1 cellular context compared by ENCODE assay signal in the genomic region with DNA sequence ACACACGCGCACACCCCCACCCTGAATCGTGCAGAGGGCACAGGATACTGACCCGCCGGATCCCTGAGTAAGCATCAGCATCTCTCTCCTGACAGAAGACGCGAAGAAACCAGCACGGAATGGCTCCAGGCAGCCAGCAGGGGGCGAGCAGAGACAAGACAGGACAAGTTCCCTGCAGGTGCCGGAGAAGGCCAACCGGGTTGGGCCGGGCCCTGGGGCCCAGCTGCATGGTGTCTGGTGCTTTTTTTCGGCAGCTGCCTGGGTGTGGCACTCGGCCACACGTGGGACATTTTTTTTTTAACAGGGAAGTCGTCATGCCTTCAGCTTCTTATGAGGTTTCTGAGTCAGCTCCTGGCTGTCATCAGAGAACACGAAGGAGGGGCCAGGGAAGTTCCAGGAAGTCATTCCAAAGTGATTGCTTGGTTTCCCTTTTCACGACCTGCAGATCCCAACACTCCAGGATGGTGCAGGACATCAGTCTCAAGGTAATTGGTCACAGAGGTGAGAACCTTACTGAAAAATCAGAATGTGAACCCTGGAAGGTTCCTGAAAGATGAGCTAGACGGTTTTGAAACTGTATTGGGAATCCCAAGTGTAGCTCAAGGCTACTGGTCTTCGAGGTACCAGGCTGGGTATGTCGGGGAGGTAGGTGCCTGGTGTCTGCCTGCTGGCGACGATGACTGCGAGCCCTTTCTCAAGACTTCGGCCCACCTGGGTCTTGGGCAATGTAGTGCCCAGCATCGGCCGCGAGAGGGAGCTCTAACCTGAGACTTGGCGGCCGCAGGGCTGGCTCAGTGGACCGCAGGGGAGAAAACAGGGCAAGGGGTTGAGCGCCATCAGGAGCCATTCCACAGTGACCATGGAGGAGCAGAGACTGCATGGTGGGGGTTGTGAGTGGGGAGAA.
TF ChIP-seq lines count a peak whose summit lies in the region.

No MANE protein-coding gene starts in this region.

TF ChIP-seq in HEK293, 187 proteins besides CTCF, POLR2A, EP300 and RAD21 (continued from another document and continues in another):
- TF ChIP-seq HIC1 (tag by site-specific recombination; IDR thresholded peaks at IDR 0.05) = no peak
- TF ChIP-seq ZNF157 (tag by site-specific recombination; IDR thresholded peaks at IDR 0.05) = no peak
- TF ChIP-seq SALL2 (tag by site-specific recombination; IDR thresholded peaks at IDR 0.05; ENCODE audit: borderline replicate concordance) = no peak
- TF ChIP-seq ZNF274 (IDR thresholded peaks at IDR 0.05; ENCODE audit: low read length) = no peak
- no peak for TF ChIP-seq ZNF274 (tag by site-specific recombination; IDR thresholded peaks at IDR 0.05; ENCODE audit: borderline replicate concordance)
- TF ChIP-seq, protein P1, sequence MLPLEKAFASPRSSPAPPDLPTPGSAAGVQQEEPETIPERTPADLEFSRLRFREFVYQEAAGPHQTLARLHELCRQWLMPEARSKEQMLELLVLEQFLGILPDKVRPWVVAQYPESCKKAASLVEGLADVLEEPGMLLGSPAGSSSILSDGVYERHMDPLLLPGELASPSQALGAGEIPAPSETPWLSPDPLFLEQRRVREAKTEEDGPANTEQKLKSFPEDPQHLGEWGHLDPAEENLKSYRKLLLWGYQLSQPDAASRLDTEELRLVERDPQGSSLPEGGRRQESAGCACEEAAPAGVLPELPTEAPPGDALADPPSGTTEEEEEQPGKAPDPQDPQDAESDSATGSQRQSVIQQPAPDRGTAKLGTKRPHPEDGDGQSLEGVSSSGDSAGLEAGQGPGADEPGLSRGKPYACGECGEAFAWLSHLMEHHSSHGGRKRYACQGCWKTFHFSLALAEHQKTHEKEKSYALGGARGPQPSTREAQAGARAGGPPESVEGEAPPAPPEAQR (tag by site-specific recombination; IDR thresholded peaks at IDR 0.05) = no peak
- TF ChIP-seq ZNF600 (tag by site-specific recombination; IDR thresholded peaks at IDR 0.05) = peak; percentile 79
- peak; percentile 70 for TF ChIP-seq ZEB2 (tag by site-specific recombination; IDR thresholded peaks at IDR 0.05)
- no peak for TF ChIP-seq ZNF514 (tag by site-specific recombination; IDR thresholded peaks at IDR 0.05)
- no peak for TF ChIP-seq HOXC10 (CRISPR knock-in tag; IDR thresholded peaks at IDR 0.05)
- TF ChIP-seq ZNF416 (tag by site-specific recombination; IDR thresholded peaks at IDR 0.05) = no peak
- TF ChIP-seq ZXDB (tag by site-specific recombination; IDR thresholded peaks at IDR 0.05) = no peak
- no peak for TF ChIP-seq ZNF18 (tag by site-specific recombination; IDR thresholded peaks at IDR 0.05)
- TF ChIP-seq KLF7 (tag by site-specific recombination; IDR thresholded peaks at IDR 0.05; ENCODE audit: borderline replicate concordance) = no peak
- no peak for TF ChIP-seq ZNF664 (tag by site-specific recombination; IDR thresholded peaks at IDR 0.05)
- TF ChIP-seq ZNF121 (tag by site-specific recombination; IDR thresholded peaks at IDR 0.05) = no peak
- TF ChIP-seq, protein P2, sequence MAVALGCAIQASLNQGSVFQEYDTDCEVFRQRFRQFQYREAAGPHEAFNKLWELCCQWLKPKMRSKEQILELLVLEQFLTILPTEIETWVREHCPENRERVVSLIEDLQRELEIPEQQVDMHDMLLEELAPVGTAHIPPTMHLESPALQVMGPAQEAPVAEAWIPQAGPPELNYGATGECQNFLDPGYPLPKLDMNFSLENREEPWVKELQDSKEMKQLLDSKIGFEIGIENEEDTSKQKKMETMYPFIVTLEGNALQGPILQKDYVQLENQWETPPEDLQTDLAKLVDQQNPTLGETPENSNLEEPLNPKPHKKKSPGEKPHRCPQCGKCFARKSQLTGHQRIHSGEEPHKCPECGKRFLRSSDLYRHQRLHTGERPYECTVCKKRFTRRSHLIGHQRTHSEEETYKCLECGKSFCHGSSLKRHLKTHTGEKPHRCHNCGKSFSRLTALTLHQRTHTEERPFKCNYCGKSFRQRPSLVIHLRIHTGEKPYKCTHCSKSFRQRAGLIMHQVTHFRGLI (tag by site-specific recombination; IDR thresholded peaks at IDR 0.05) = peak; percentile 100
- peak; percentile 14; the same call in 1 of the 2 replicates for TF ChIP-seq ZNF366 (tag by site-specific recombination; conservative IDR thresholded peaks at IDR 0.05)
- no peak for TF ChIP-seq ZSCAN16 (tag by site-specific recombination; IDR thresholded peaks at IDR 0.05)
- TF ChIP-seq, protein P3, sequence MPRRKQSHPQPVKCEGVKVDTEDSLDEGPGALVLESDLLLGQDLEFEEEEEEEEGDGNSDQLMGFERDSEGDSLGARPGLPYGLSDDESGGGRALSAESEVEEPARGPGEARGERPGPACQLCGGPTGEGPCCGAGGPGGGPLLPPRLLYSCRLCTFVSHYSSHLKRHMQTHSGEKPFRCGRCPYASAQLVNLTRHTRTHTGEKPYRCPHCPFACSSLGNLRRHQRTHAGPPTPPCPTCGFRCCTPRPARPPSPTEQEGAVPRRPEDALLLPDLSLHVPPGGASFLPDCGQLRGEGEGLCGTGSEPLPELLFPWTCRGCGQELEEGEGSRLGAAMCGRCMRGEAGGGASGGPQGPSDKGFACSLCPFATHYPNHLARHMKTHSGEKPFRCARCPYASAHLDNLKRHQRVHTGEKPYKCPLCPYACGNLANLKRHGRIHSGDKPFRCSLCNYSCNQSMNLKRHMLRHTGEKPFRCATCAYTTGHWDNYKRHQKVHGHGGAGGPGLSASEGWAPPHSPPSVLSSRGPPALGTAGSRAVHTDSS (tag by site-specific recombination; IDR thresholded peaks at IDR 0.05) = no peak
- no peak for TF ChIP-seq HOXD13 (CRISPR knock-in tag; IDR thresholded peaks at IDR 0.05; ENCODE audit: borderline replicate concordance)
- no peak for TF ChIP-seq ZNF423 (tag by site-specific recombination; IDR thresholded peaks at IDR 0.05)
- no peak for TF ChIP-seq ZNF292 (tag by site-specific recombination; IDR thresholded peaks at IDR 0.05; ENCODE audit: borderline replicate concordance, low read depth)
- TF ChIP-seq ZFP37 (tag by site-specific recombination; IDR thresholded peaks at IDR 0.05) = 0 out of 2 replicates have a peak, but pooled peaks have one; percentile 15
- TF ChIP-seq, protein P4, sequence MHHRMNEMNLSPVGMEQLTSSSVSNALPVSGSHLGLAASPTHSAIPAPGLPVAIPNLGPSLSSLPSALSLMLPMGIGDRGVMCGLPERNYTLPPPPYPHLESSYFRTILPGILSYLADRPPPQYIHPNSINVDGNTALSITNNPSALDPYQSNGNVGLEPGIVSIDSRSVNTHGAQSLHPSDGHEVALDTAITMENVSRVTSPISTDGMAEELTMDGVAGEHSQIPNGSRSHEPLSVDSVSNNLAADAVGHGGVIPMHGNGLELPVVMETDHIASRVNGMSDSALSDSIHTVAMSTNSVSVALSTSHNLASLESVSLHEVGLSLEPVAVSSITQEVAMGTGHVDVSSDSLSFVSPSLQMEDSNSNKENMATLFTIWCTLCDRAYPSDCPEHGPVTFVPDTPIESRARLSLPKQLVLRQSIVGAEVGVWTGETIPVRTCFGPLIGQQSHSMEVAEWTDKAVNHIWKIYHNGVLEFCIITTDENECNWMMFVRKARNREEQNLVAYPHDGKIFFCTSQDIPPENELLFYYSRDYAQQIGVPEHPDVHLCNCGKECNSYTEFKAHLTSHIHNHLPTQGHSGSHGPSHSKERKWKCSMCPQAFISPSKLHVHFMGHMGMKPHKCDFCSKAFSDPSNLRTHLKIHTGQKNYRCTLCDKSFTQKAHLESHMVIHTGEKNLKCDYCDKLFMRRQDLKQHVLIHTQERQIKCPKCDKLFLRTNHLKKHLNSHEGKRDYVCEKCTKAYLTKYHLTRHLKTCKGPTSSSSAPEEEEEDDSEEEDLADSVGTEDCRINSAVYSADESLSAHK (tag by site-specific recombination; IDR thresholded peaks at IDR 0.05) = no peak
- TF ChIP-seq, protein P5, sequence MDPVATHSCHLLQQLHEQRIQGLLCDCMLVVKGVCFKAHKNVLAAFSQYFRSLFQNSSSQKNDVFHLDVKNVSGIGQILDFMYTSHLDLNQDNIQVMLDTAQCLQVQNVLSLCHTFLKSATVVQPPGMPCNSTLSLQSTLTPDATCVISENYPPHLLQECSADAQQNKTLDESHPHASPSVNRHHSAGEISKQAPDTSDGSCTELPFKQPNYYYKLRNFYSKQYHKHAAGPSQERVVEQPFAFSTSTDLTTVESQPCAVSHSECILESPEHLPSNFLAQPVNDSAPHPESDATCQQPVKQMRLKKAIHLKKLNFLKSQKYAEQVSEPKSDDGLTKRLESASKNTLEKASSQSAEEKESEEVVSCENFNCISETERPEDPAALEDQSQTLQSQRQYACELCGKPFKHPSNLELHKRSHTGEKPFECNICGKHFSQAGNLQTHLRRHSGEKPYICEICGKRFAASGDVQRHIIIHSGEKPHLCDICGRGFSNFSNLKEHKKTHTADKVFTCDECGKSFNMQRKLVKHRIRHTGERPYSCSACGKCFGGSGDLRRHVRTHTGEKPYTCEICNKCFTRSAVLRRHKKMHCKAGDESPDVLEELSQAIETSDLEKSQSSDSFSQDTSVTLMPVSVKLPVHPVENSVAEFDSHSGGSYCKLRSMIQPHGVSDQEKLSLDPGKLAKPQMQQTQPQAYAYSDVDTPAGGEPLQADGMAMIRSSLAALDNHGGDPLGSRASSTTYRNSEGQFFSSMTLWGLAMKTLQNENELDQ (tag by site-specific recombination; IDR thresholded peaks at IDR 0.05; ENCODE audit: low read depth) = 0 out of 2 replicates have a peak, but pooled peaks have one; percentile 6
- TF ChIP-seq, protein P6, sequence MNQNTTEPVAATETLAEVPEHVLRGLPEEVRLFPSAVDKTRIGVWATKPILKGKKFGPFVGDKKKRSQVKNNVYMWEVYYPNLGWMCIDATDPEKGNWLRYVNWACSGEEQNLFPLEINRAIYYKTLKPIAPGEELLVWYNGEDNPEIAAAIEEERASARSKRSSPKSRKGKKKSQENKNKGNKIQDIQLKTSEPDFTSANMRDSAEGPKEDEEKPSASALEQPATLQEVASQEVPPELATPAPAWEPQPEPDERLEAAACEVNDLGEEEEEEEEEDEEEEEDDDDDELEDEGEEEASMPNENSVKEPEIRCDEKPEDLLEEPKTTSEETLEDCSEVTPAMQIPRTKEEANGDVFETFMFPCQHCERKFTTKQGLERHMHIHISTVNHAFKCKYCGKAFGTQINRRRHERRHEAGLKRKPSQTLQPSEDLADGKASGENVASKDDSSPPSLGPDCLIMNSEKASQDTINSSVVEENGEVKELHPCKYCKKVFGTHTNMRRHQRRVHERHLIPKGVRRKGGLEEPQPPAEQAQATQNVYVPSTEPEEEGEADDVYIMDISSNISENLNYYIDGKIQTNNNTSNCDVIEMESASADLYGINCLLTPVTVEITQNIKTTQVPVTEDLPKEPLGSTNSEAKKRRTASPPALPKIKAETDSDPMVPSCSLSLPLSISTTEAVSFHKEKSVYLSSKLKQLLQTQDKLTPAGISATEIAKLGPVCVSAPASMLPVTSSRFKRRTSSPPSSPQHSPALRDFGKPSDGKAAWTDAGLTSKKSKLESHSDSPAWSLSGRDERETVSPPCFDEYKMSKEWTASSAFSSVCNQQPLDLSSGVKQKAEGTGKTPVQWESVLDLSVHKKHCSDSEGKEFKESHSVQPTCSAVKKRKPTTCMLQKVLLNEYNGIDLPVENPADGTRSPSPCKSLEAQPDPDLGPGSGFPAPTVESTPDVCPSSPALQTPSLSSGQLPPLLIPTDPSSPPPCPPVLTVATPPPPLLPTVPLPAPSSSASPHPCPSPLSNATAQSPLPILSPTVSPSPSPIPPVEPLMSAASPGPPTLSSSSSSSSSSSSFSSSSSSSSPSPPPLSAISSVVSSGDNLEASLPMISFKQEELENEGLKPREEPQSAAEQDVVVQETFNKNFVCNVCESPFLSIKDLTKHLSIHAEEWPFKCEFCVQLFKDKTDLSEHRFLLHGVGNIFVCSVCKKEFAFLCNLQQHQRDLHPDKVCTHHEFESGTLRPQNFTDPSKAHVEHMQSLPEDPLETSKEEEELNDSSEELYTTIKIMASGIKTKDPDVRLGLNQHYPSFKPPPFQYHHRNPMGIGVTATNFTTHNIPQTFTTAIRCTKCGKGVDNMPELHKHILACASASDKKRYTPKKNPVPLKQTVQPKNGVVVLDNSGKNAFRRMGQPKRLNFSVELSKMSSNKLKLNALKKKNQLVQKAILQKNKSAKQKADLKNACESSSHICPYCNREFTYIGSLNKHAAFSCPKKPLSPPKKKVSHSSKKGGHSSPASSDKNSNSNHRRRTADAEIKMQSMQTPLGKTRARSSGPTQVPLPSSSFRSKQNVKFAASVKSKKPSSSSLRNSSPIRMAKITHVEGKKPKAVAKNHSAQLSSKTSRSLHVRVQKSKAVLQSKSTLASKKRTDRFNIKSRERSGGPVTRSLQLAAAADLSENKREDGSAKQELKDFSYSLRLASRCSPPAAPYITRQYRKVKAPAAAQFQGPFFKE (tag by site-specific recombination; IDR thresholded peaks at IDR 0.05; ENCODE audit: borderline replicate concordance) = no peak
- TF ChIP-seq ZNF324 (tag by site-specific recombination; IDR thresholded peaks at IDR 0.05) = no peak
- no peak for TF ChIP-seq ZNF560 (tag by site-specific recombination; IDR thresholded peaks at IDR 0.05; ENCODE audit: borderline replicate concordance)
